Comparison of ENCODE assay signal across 15 cellular contexts in the genomic region with DNA sequence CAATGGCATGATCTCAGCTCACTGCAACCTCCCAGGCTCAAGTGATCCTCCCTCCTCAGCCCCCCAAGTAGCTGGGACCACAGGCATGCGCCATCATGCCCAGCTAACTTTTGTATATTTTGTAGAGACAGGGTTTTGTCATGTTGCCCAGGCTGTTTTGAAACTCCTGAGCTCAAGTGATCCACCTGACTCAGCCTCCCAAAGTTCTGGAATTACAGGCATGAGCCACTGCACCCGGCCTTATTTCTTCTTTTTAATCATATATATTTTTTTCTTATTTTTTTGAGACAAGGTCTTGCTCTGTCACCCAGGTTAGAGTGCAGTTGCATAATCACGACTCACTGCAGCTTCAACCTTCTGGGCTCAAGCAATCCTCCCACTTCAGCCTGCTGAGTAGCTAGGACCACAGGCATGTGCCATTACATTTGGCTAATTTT.
DNase-seq lines count a peak whose midpoint lies in the region; ATAC-seq lines count a peak whose summit lies in the region.
"Had no signal": no experiment of that assay in that cellular context is flagged by ENCODE, and none has a peak within 500 bp of the region (broad histone marks: within the 10 kb centered on the region; RNA-seq: fewer than 3 reads in every experiment).

No MANE protein-coding gene starts in this region.

- H3K36me3 Mint-ChIP-seq in activated naive CD4-positive, alpha-beta T cell treated with anti-CD3 and anti-CD28 coated beads, Interleukin-2, amount 50 U/mL, for 72 hours: peaks cover 23 to 82% of the 10 kb centered on the region in 2 donors
- peaks cover 55% of the 10 kb centered on the region for H3K36me3 Mint-ChIP-seq in activated naive CD4-positive, alpha-beta T cell treated with anti-CD3 and anti-CD28 coated beads, Interleukin-2, amount 10 ng/mL, durations not matched to agents 7 days and 5 days
- H3K36me3 Mint-ChIP-seq in stimulated activated effector memory CD8-positive, alpha-beta T cell treated with anti-CD3 and anti-CD28 coated beads, Interleukin-12 subunit alpha, Interleukin-12 subunit beta, amount 100 ng/mL, for 72 hours: peaks cover 29% of the 10 kb centered on the region

- DNase-seq in activated naive CD4-positive, alpha-beta T cell treated with anti-CD3 and anti-CD28 coated beads, Interleukin-2, amount 50 U/mL, for 72 hours (ENCODE audit: low spot score in 2 of 2): no peak
- DNase-seq in activated naive CD4-positive, alpha-beta T cell treated with anti-CD3 and anti-CD28 coated beads, Interleukin-2, amount 10 ng/mL, durations not matched to agents 7 days and 5 days: no peak
- DNase-seq in NCI-H226 (peak; percentile 79), epithelial cell of prostate (ENCODE audit: low read depth, low spot score) (peak; percentile 46), cortex of kidney (lab: John Stamatoyannopoulos, UW) (no peak), NCI-H2107 treated with DMSO at 0.1 percent for 48 hours (lab: John Stamatoyannopoulos, UW; ENCODE audit: unreplicated experiment) (no peak)
- DNase-seq in stimulated activated effector memory CD8-positive, alpha-beta T cell treated with anti-CD3 and anti-CD28 coated beads, Interleukin-12 subunit alpha, Interleukin-12 subunit beta, amount 100 ng/mL, for 72 hours (ENCODE audit: low spot score in 2 of 2): no peak
- DNase-seq: aorta, immature natural killer cell, NCI-H1694, right lobe of liver, T-helper 2 cell had no signal

- no peaks in the 10 kb centered on the region for H3K9me3 Mint-ChIP-seq in activated naive CD4-positive, alpha-beta T cell treated with anti-CD3 and anti-CD28 coated beads, Interleukin-2, amount 50 U/mL, for 72 hours
- H3K9me3 Mint-ChIP-seq in activated naive CD4-positive, alpha-beta T cell treated with anti-CD3 and anti-CD28 coated beads, Interleukin-2, amount 10 ng/mL, durations not matched to agents 7 days and 5 days: no peaks in the 10 kb centered on the region
- no peaks in the 10 kb centered on the region for H3K9me3 Mint-ChIP-seq in stimulated activated effector memory CD8-positive, alpha-beta T cell treated with anti-CD3 and anti-CD28 coated beads, Interleukin-12 subunit alpha, Interleukin-12 subunit beta, amount 100 ng/mL, for 72 hours
- H3K9me3 Mint-ChIP-seq: immature natural killer cell, type B pancreatic cell had no signal

- ATAC-seq in activated naive CD4-positive, alpha-beta T cell treated with anti-CD3 and anti-CD28 coated beads, Interleukin-2, amount 50 U/mL, for 72 hours: peak; percentile 45 to 77
- ATAC-seq in stimulated activated effector memory CD8-positive, alpha-beta T cell treated with anti-CD3 and anti-CD28 coated beads, Interleukin-12 subunit alpha, Interleukin-12 subunit beta, amount 100 ng/mL, for 72 hours: peak; percentile 77
- no peak for ATAC-seq in HG03457 (IDR thresholded peaks at IDR 0.05; ENCODE audit: unreplicated experiment)
- ATAC-seq: right lobe of liver had no signal

- CTCF ChIA-PET in activated naive CD4-positive, alpha-beta T cell treated with anti-CD3 and anti-CD28 coated beads, Interleukin-2, amount 10 ng/mL, durations not matched to agents 7 days and 5 days (lab: Charles Lee): no interaction called here

- no peak overlapping the region for H3K4me3 Mint-ChIP-seq in activated naive CD4-positive, alpha-beta T cell treated with anti-CD3 and anti-CD28 coated beads, Interleukin-2, amount 10 ng/mL, durations not matched to agents 7 days and 5 days
- no peak overlapping the region for H3K4me3 Mint-ChIP-seq in stimulated activated effector memory CD8-positive, alpha-beta T cell treated with anti-CD3 and anti-CD28 coated beads, Interleukin-12 subunit alpha, Interleukin-12 subunit beta, amount 100 ng/mL, for 72 hours
- H3K4me3 Mint-ChIP-seq: immature natural killer cell, type B pancreatic cell had no signal

- no peak overlapping the region for H3K27ac Mint-ChIP-seq in activated naive CD4-positive, alpha-beta T cell treated with anti-CD3 and anti-CD28 coated beads, Interleukin-2, amount 50 U/mL, for 72 hours
- no peak overlapping the region for H3K27ac Mint-ChIP-seq in activated naive CD4-positive, alpha-beta T cell treated with anti-CD3 and anti-CD28 coated beads, Interleukin-2, amount 10 ng/mL, durations not matched to agents 7 days and 5 days
- H3K27ac Mint-ChIP-seq in stimulated activated effector memory CD8-positive, alpha-beta T cell treated with anti-CD3 and anti-CD28 coated beads, Interleukin-12 subunit alpha, Interleukin-12 subunit beta, amount 100 ng/mL, for 72 hours: no peak overlapping the region
- H3K27ac Mint-ChIP-seq: type B pancreatic cell had no signal

- H3K27me3 Mint-ChIP-seq in activated naive CD4-positive, alpha-beta T cell treated with anti-CD3 and anti-CD28 coated beads, Interleukin-2, amount 10 ng/mL, durations not matched to agents 7 days and 5 days: no peaks in the 10 kb centered on the region
- H3K27me3 Mint-ChIP-seq: type B pancreatic cell had no signal

- peak overlapping the region; percentile 77 for H3K27ac ChIP-seq in epithelial cell of prostate
- H3K27ac ChIP-seq: BLaER1, right lobe of liver had no signal

- peaks cover 15% of the 10 kb centered on the region for H3K4me1 Mint-ChIP-seq in activated naive CD4-positive, alpha-beta T cell treated with anti-CD3 and anti-CD28 coated beads, Interleukin-2, amount 10 ng/mL, durations not matched to agents 7 days and 5 days
- peaks cover 46% of the 10 kb centered on the region for H3K4me1 Mint-ChIP-seq in stimulated activated effector memory CD8-positive, alpha-beta T cell treated with anti-CD3 and anti-CD28 coated beads, Interleukin-12 subunit alpha, Interleukin-12 subunit beta, amount 100 ng/mL, for 72 hours

Comparison
In these comparisons a context has a peak if more than half of its experiments do, and no peak if none do; other contexts are left out.
1. DNase-seq: peak in NCI-H226 (single experiment) and epithelial cell of prostate (single experiment); none in activated naive CD4-positive, alpha-beta T cell treated with anti-CD3 and anti-CD28 coated beads, Interleukin-2, amount 50 U/mL, for 72 hours (0 of 2), activated naive CD4-positive, alpha-beta T cell treated with anti-CD3 and anti-CD28 coated beads, Interleukin-2, amount 10 ng/mL, durations not matched to agents 7 days and 5 days (single experiment), stimulated activated effector memory CD8-positive, alpha-beta T cell treated with anti-CD3 and anti-CD28 coated beads, Interleukin-12 subunit alpha, Interleukin-12 subunit beta, amount 100 ng/mL, for 72 hours (0 of 2), cortex of kidney (single experiment) and NCI-H2107 treated with DMSO at 0.1 percent for 48 hours (single experiment).